10 cellular contexts compared by ENCODE assay signal in the genomic region with DNA sequence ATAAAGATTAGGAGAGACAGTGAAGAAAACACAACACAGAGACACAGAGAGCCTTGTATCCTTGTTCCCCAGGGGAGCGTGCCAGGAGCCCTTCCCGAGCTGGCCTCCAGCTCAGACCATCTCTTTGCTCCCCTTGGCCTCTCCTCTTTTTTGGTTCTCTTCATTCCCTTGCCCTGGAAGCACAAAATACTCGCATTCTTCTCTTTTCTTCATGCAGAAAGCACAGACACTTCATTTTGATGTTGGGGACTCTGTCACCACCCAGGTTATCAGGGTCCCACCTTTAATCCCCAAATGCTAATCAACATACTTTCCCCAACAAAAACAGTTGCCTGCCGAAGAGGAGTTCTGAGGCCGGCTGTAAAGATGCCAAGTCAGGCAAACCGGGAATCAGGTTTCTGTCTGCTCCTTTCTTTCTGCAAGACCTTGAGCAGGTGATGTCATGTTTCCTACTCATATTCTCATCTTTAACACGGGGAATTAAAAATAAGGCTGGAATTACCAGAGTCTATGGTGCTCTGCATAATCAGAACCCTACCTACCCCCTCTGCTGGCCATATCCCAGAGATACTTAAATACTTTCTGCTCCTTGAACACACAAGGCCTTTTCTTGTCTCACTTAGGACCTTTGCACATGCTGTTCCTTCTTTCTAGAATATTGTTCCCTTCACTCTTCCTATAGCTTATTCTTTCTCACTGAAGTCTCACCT. TPM values are rescaled to one million over a fixed set of nuclear protein-coding genes. Genes with fewer than 3 reads are reported as not detected.
A peak's percentile ranks its signal among the peaks of the same experiment; 100 is the strongest.
DNase-seq lines count a peak whose midpoint lies in the region; ATAC-seq and TF ChIP-seq lines count a peak whose summit lies in the region.
"Had no signal": no experiment of that assay in that cellular context is flagged by ENCODE, and none has a peak within 500 bp of the region (broad histone marks: within the 10 kb centered on the region; RNA-seq: fewer than 3 reads in every experiment).

No MANE protein-coding gene starts in this region.

- TF ChIP-seq RAD21 in Ishikawa (IDR thresholded peaks at IDR 0.05; ENCODE audit: low read depth) = peak; percentile 44

- TF ChIP-seq POLR2A in right lobe of liver (IDR thresholded peaks at IDR 0.05) = no peak

- H3K27me3 Mint-ChIP-seq in Calu3 (ENCODE audit: unreplicated experiment) = peaks cover 29% of the 10 kb centered on the region

- H3K4me3 ChIP-seq in adipocyte (ENCODE audit: low read length) = no peak overlapping the region
- H3K4me3 ChIP-seq in right lobe of liver = no peak overlapping the region
- no peak overlapping the region for H3K4me3 ChIP-seq in colonic mucosa

- H3K36me3 ChIP-seq in adipocyte (ENCODE audit: control insufficient read depth, insufficient read depth, low read length, severe bottlenecking) = no peaks in the 10 kb centered on the region
- H3K36me3 ChIP-seq in right lobe of liver = no peaks in the 10 kb centered on the region
- H3K36me3 ChIP-seq in colonic mucosa = no peaks in the 10 kb centered on the region

- peak; percentile 16 for DNase-seq in Calu3
- peak; percentile 62 for DNase-seq in adipocyte (ENCODE audit: low read depth)
- no peak for DNase-seq in right lobe of liver
- DNase-seq in colonic mucosa = no peak
- DNase-seq in putamen (ENCODE audit: low spot score) = no peak
- DNase-seq: left ventricle myocardium superior, NCI-H446 had no signal

- no TSS peak for BruUV-seq in Calu3 (replicated peaks; lab: Mats Ljungman, UMichigan)

- H3K9me3 Mint-ChIP-seq in Calu3 (ENCODE audit: low read depth, unreplicated experiment) = no peaks in the 10 kb centered on the region

- WGBS in right lobe of liver (ENCODE audit: insufficient coverage, low coverage, low lambda C conversion rate, missing lambda C conversion rate) = 54% methylated on average over 7 of the region's 7 CpGs

- CTCF ChIA-PET in Calu3 (lab: Charles Lee) = interaction anchor here (2.2 kb wide), 1 partner anchor 195 kb away, joined by 6 read pairs; no protein-coding TSS in a partner anchor

- H3K27me3 ChIP-seq in adipocyte (replicated peaks; ENCODE audit: control insufficient read depth, insufficient read depth, low read length) = peaks cover 4% of the 10 kb centered on the region
- H3K27me3 ChIP-seq in right lobe of liver = no peaks in the 10 kb centered on the region
- no peaks in the 10 kb centered on the region for H3K27me3 ChIP-seq in colonic mucosa

- no peak for TF ChIP-seq EP300 in Ishikawa (IDR thresholded peaks at IDR 0.05; ENCODE audit: borderline replicate concordance)

- H3K4me1 Mint-ChIP-seq in Calu3 (ENCODE audit: low read depth, unreplicated experiment) = no peaks in the 10 kb centered on the region

- H3K4me1 ChIP-seq in adipocyte (ENCODE audit: control insufficient read depth, insufficient read depth, low read length) = no peaks in the 10 kb centered on the region
- no peaks in the 10 kb centered on the region for H3K4me1 ChIP-seq in right lobe of liver
- H3K4me1 ChIP-seq in colonic mucosa = no peaks in the 10 kb centered on the region

- H3K27ac Mint-ChIP-seq in Calu3 (ENCODE audit: unreplicated experiment) = no peak overlapping the region

- intact Hi-C loops in Calu3 (cut with micrococcal nuclease; ENCODE audit: unreplicated experiment) = loop anchor here (5.0 kb wide), 1 partner anchor 195 kb away; no protein-coding TSS in a partner anchor
- intact Hi-C loops in right lobe of liver (cut with DNase I) = no loop called here
- intact Hi-C loops in colonic mucosa (cut with DNase I) = no loop called here

- H3K9ac ChIP-seq in adipocyte (ENCODE audit: low read length) = no peak overlapping the region
- no peak overlapping the region for H3K9ac ChIP-seq in colonic mucosa (ENCODE audit: low read depth in 2 of 2, low read length in 2 of 2)

- ATAC-seq in right lobe of liver = peak in 2 of 4 donors; percentile 53 to 58
- ATAC-seq in HG02970 (IDR thresholded peaks at IDR 0.05; ENCODE audit: low FRiP score, unreplicated experiment) = no peak
- no peak for ATAC-seq in HG02623 (IDR thresholded peaks at IDR 0.05; ENCODE audit: unreplicated experiment)
- ATAC-seq: left ventricle myocardium superior had no signal

- TF ChIP-seq CTCF in Calu3 (IDR thresholded peaks at IDR 0.05; ENCODE audit: unreplicated experiment) (no peak), right lobe of liver (IDR thresholded peaks at IDR 0.05) (peak; percentile 22 to 37 (median 28)), colonic mucosa (IDR thresholded peaks at IDR 0.05) (no peak)

- no peaks in the 10 kb centered on the region for H3K36me3 Mint-ChIP-seq in Calu3 (ENCODE audit: insufficient read depth, unreplicated experiment)

- peaks cover 18% of the 10 kb centered on the region for H3K9me3 ChIP-seq in adipocyte (ENCODE audit: control insufficient read depth, low read length)
- H3K9me3 ChIP-seq in right lobe of liver = peaks cover 0 to 7% (median 0%) of the 10 kb centered on the region in 4 donors
- H3K9me3 ChIP-seq in colonic mucosa = no peaks in the 10 kb centered on the region

- H3K27ac ChIP-seq in right lobe of liver = no peak overlapping the region
- no peak overlapping the region for H3K27ac ChIP-seq in colonic mucosa

- H3K4me3 Mint-ChIP-seq in Calu3 (ENCODE audit: low read depth, unreplicated experiment) = no peak overlapping the region

TF ChIP-seq in Ishikawa, 13 proteins besides CTCF, POLR2A, EP300 and RAD21:
- TF ChIP-seq, protein P1, sequence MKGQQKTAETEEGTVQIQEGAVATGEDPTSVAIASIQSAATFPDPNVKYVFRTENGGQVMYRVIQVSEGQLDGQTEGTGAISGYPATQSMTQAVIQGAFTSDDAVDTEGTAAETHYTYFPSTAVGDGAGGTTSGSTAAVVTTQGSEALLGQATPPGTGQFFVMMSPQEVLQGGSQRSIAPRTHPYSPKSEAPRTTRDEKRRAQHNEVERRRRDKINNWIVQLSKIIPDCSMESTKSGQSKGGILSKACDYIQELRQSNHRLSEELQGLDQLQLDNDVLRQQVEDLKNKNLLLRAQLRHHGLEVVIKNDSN (IDR thresholded peaks at IDR 0.05) = no peak
- no peak for TF ChIP-seq CREB1 (IDR thresholded peaks at IDR 0.05; ENCODE audit: low read depth)
- no peak for TF ChIP-seq ZBTB7A (IDR thresholded peaks at IDR 0.05; ENCODE audit: low read depth)
- no peak for TF ChIP-seq FOXM1 (IDR thresholded peaks at IDR 0.05; ENCODE audit: borderline replicate concordance, low read depth)
- no peak for TF ChIP-seq EGR1 (IDR thresholded peaks at IDR 0.05)
- TF ChIP-seq YY1 (IDR thresholded peaks at IDR 0.05; ENCODE audit: low read depth) = no peak
- TF ChIP-seq TAF1 (IDR thresholded peaks at IDR 0.05; ENCODE audit: low read depth) = no peak
- TF ChIP-seq, protein P2, sequence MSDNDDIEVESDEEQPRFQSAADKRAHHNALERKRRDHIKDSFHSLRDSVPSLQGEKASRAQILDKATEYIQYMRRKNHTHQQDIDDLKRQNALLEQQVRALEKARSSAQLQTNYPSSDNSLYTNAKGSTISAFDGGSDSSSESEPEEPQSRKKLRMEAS (IDR thresholded peaks at IDR 0.05) = no peak
- no peak for TF ChIP-seq CEBPB (IDR thresholded peaks at IDR 0.05)
- no peak for TF ChIP-seq TCF12 (IDR thresholded peaks at IDR 0.05; ENCODE audit: low read depth)
- no peak for TF ChIP-seq TEAD4 (IDR thresholded peaks at IDR 0.05)

RNA-seq across cellular contexts. Expression of a gene that starts 21.7 kb away (rescaled TPM):
- not detected in 2 replicates for total RNA-seq in Calu3 (2022)
- not detected for total RNA-seq in right lobe of liver
- total RNA-seq in colonic mucosa = not detected
- total RNA-seq: left ventricle myocardium superior had no signal

Comparison
In these comparisons a context has a peak if more than half of its experiments do, and no peak if none do; other contexts are left out.
1. DNase-seq: peak in Calu3 (single experiment) and adipocyte (single experiment); none in right lobe of liver (0 of 3), colonic mucosa (single experiment) and putamen (single experiment).
2. CTCF ChIP-seq: peak in right lobe of liver (4 of 4); none in Calu3 (single experiment) and colonic mucosa (single experiment).